ENCODE assay signal across 25 cellular contexts in genomic region chr4:123896446-123897071, GRCh38.
A peak's percentile ranks its signal among the peaks of the same experiment; 100 is the strongest.
DNase-seq lines count a peak whose midpoint lies in the region; ATAC-seq and TF ChIP-seq lines count a peak whose summit lies in the region.
"Had no signal": no experiment of that assay in that cellular context is flagged by ENCODE, and none has a peak within 500 bp of the region (broad histone marks: within the 10 kb centered on the region; RNA-seq: fewer than 3 reads in every experiment).

No MANE protein-coding gene starts in this region.

- no peak for TF ChIP-seq CTCF in left ventricle myocardium inferior (IDR thresholded peaks at IDR 0.05; ENCODE audit: borderline replicate concordance)

- H3K4me1 ChIP-seq in GM23248 (ENCODE audit: insufficient read depth) (peaks cover 17% of the 10 kb centered on the region), left ventricle myocardium inferior (peaks cover 46% of the 10 kb centered on the region)
- no peaks in the 10 kb centered on the region for H3K4me1 ChIP-seq in CD8-positive, alpha-beta memory T cell (ENCODE audit: insufficient read depth, low read length)

- no peak overlapping the region for H2AFZ ChIP-seq in GM23248

- H3K9me3 Mint-ChIP-seq in CD8-positive, alpha-beta memory T cell, result peaks cover 0 to 3% (median 0%) of the 10 kb centered on the region in 5 donors
- H3K9me3 Mint-ChIP-seq: activated CD4-positive, alpha-beta T cell treated with anti-CD3 and anti-CD28 coated beads, Interleukin-2, amount 10 ng/mL, durations not matched to agents 7 days and 5 days; activated T-helper 2 cell treated with anti-CD3 and anti-CD28 coated beads, Interferon-gamma antibody, Interleukin-2, Interleukin-4, amounts not matched to agents 10 μg/mL and 5 μg/mL and 100 μg/mL, durations not matched to agents 14 hours and 24 hours and 36 hours; H9; mesothelial cell of epicardium; stimulated activated naive B cell treated with anti-CD40 and anti-IgM and Interleukin-4, amounts not matched to agents 10 μg/mL and 1 μg/mL and 100 μg/mL, for 72 hours; T-helper 2 cell treated with Interferon-gamma antibody and Interleukin-4, amounts not matched to agents 5 μg/mL and 100 μg/mL, for 36 hours had no signal

- peak; percentile 51 for DNase-seq in GM23248
- peak; percentile 60 for DNase-seq in dermis blood vessel endothelial cell
- no peak for DNase-seq in left ventricle myocardium inferior
- DNase-seq in sciatic nerve (ENCODE audit: low spot score), result no peak
- no peak for DNase-seq in medulla oblongata (ENCODE audit: extremely low spot score)
- DNase-seq in caudate nucleus (lab: John Stamatoyannopoulos, UW), result no peak
- no peak for DNase-seq in CD8-positive, alpha-beta memory T cell
- DNase-seq: activated CD4-positive, alpha-beta T cell treated with anti-CD3 and anti-CD28 coated beads, Interleukin-2, amount 10 ng/mL, durations not matched to agents 7 days and 5 days; dorsolateral prefrontal cortex; H9; natural killer cell; NCI-H2171 treated with DMSO at 0.1 percent for 48 hours; NCI-H524 treated with DMSO at 0.1 percent for 48 hours; stimulated activated CD4-positive, alpha-beta T cell treated with anti-CD3 and anti-CD28 coated beads, Interleukin-2, amount 100 ng/mL, for 24 hours; stimulated activated naive B cell treated with anti-CD40 and anti-IgM and Interleukin-4, amounts not matched to agents 10 μg/mL and 1 μg/mL and 100 μg/mL, for 72 hours had no signal

- H3F3A ChIP-seq in GM23248 (ENCODE audit: insufficient read depth), result peaks cover 6% of the 10 kb centered on the region; the same call in 1 of the 2 replicates

- H3K4me3 ChIP-seq in GM23248, result no peak overlapping the region
- H3K4me3 ChIP-seq in left ventricle myocardium inferior, result no peak overlapping the region
- H3K4me3 ChIP-seq in CD8-positive, alpha-beta memory T cell (ENCODE audit: low read length), result no peak overlapping the region
- H3K4me3 ChIP-seq: dorsolateral prefrontal cortex, SK-N-MC, skin epidermis, thoracic aorta had no signal

- no peaks in the 10 kb centered on the region for H4K20me1 ChIP-seq in GM23248 (ENCODE audit: insufficient read depth)

- no peaks in the 10 kb centered on the region for H3K27me3 ChIP-seq in GM23248 (replicated peaks; ENCODE audit: insufficient read depth)
- no peaks in the 10 kb centered on the region for H3K27me3 ChIP-seq in left ventricle myocardium inferior (ENCODE audit: low read depth)
- H3K27me3 ChIP-seq in CD8-positive, alpha-beta memory T cell (ENCODE audit: insufficient read depth, low read length, poor library complexity, severe bottlenecking), result no peaks in the 10 kb centered on the region

- in situ Hi-C loops in GM23248 (cut with MboI), result no loop called here

- H3K9ac ChIP-seq in GM23248, result no peak overlapping the region

- intact Hi-C loops in left ventricle myocardium inferior (cut with micrococcal nuclease), result no loop called here
- intact Hi-C loops in sciatic nerve (cut with DNase I), result no loop called here

- no peaks in the 10 kb centered on the region for H3K9me2 ChIP-seq in GM23248 (ENCODE audit: insufficient read depth)

- H3K4me3 Mint-ChIP-seq in CD8-positive, alpha-beta memory T cell, result no peak overlapping the region
- H3K4me3 Mint-ChIP-seq: activated CD4-positive, alpha-beta T cell treated with anti-CD3 and anti-CD28 coated beads, Interleukin-2, amount 10 ng/mL, durations not matched to agents 7 days and 5 days; activated naive CD8-positive, alpha-beta T cell; brain; H9; mesothelial cell of epicardium; natural killer cell; stimulated activated naive B cell treated with anti-CD40 and anti-IgM and Interleukin-4, amounts not matched to agents 10 μg/mL and 1 μg/mL and 100 μg/mL, for 72 hours; T-helper 2 cell treated with Interferon-gamma antibody and Interleukin-4, amounts not matched to agents 5 μg/mL and 100 μg/mL, for 36 hours had no signal

- H3K4me2 ChIP-seq in GM23248 (ENCODE audit: unreplicated experiment), result no peak overlapping the region

- POLR2A ChIA-PET in CD8-positive, alpha-beta memory T cell (lab: Charles Lee), result no interaction called here

- H3K27ac Mint-ChIP-seq in CD8-positive, alpha-beta memory T cell, result no peak overlapping the region
- H3K27ac Mint-ChIP-seq: activated CD4-positive, alpha-beta T cell treated with anti-CD3 and anti-CD28 coated beads, Interleukin-2, amount 10 ng/mL, durations not matched to agents 7 days and 5 days; activated naive CD8-positive, alpha-beta T cell; activated T-helper 2 cell treated with anti-CD3 and anti-CD28 coated beads, Interferon-gamma antibody, Interleukin-2, Interleukin-4, amounts not matched to agents 10 μg/mL and 5 μg/mL and 100 μg/mL, durations not matched to agents 14 hours and 24 hours and 36 hours; mesothelial cell of epicardium; natural killer cell; stimulated activated naive B cell treated with anti-CD40 and anti-IgM and Interleukin-4, amounts not matched to agents 10 μg/mL and 1 μg/mL and 100 μg/mL, for 72 hours; T-helper 2 cell treated with Interferon-gamma antibody and Interleukin-4, amounts not matched to agents 5 μg/mL and 100 μg/mL, for 36 hours had no signal

- H3K27ac ChIP-seq in GM23248 (no peak overlapping the region), left ventricle myocardium inferior (replicated peaks) (peak overlapping the region; percentile 49), caudate nucleus (ENCODE audit: low read depth, low read length) (no peak overlapping the region)
- no peak overlapping the region for H3K27ac ChIP-seq in CD8-positive, alpha-beta memory T cell (ENCODE audit: low read depth, low read length)
- H3K27ac ChIP-seq: dorsolateral prefrontal cortex, SK-N-MC, skin epidermis, thoracic aorta, VCaP had no signal

- H3K79me2 ChIP-seq in GM23248 (ENCODE audit: insufficient read depth), result no peaks in the 10 kb centered on the region

- ATAC-seq in sciatic nerve, result peak; percentile 59
- no peak for ATAC-seq in HG02763 (IDR thresholded peaks at IDR 0.05; ENCODE audit: unreplicated experiment)
- ATAC-seq: natural killer cell; stimulated activated naive B cell treated with anti-CD40 and anti-IgM and Interleukin-4, amounts not matched to agents 10 μg/mL and 1 μg/mL and 100 μg/mL, for 72 hours had no signal

- CTCF ChIA-PET in CD8-positive, alpha-beta memory T cell (lab: Charles Lee), result no interaction called here

- H3K4me1 Mint-ChIP-seq in CD8-positive, alpha-beta memory T cell, result no peaks in the 10 kb centered on the region
- H3K4me1 Mint-ChIP-seq: activated CD4-positive, alpha-beta T cell treated with anti-CD3 and anti-CD28 coated beads, Interleukin-2, amount 10 ng/mL, durations not matched to agents 7 days and 5 days; natural killer cell; stimulated activated naive B cell treated with anti-CD40 and anti-IgM and Interleukin-4, amounts not matched to agents 10 μg/mL and 1 μg/mL and 100 μg/mL, for 72 hours had no signal

- H3K36me3 Mint-ChIP-seq in CD8-positive, alpha-beta memory T cell, result no peaks in the 10 kb centered on the region
- H3K36me3 Mint-ChIP-seq: activated naive CD8-positive, alpha-beta T cell; brain; mesothelial cell of epicardium; natural killer cell; stimulated activated naive B cell treated with anti-CD40 and anti-IgM and Interleukin-4, amounts not matched to agents 10 μg/mL and 1 μg/mL and 100 μg/mL, for 72 hours had no signal

- H3K36me3 ChIP-seq in GM23248 (ENCODE audit: low read depth), result no peaks in the 10 kb centered on the region
- H3K36me3 ChIP-seq in left ventricle myocardium inferior, result no peaks in the 10 kb centered on the region
- H3K36me3 ChIP-seq in CD8-positive, alpha-beta memory T cell (ENCODE audit: insufficient read depth, low read length), result no peaks in the 10 kb centered on the region
- H3K36me3 ChIP-seq: thoracic aorta had no signal

- no peaks in the 10 kb centered on the region for H3K9me3 ChIP-seq in GM23248 (ENCODE audit: low read depth)
- H3K9me3 ChIP-seq in left ventricle myocardium inferior (replicated peaks), result no peaks in the 10 kb centered on the region
- no peaks in the 10 kb centered on the region for H3K9me3 ChIP-seq in CD8-positive, alpha-beta memory T cell (ENCODE audit: low read length)
- H3K9me3 ChIP-seq: thoracic aorta had no signal

- H3K27me3 Mint-ChIP-seq in CD8-positive, alpha-beta memory T cell, result peaks cover 0 to 5% of the 10 kb centered on the region in 2 donors
- H3K27me3 Mint-ChIP-seq: activated CD4-positive, alpha-beta T cell treated with anti-CD3 and anti-CD28 coated beads, Interleukin-2, amount 10 ng/mL, durations not matched to agents 7 days and 5 days; activated naive CD8-positive, alpha-beta T cell had no signal

Comparison
In these comparisons a context has a peak if more than half of its experiments do, and no peak if none do; other contexts are left out.
1. DNase-seq: peak in GM23248 (single experiment) and dermis blood vessel endothelial cell (single experiment); none in left ventricle myocardium inferior (single experiment), sciatic nerve (single experiment), medulla oblongata (single experiment), caudate nucleus (0 of 61) and CD8-positive, alpha-beta memory T cell (0 of 5).